ENCODE assay signal across 9 cellular contexts in the genomic region with DNA sequence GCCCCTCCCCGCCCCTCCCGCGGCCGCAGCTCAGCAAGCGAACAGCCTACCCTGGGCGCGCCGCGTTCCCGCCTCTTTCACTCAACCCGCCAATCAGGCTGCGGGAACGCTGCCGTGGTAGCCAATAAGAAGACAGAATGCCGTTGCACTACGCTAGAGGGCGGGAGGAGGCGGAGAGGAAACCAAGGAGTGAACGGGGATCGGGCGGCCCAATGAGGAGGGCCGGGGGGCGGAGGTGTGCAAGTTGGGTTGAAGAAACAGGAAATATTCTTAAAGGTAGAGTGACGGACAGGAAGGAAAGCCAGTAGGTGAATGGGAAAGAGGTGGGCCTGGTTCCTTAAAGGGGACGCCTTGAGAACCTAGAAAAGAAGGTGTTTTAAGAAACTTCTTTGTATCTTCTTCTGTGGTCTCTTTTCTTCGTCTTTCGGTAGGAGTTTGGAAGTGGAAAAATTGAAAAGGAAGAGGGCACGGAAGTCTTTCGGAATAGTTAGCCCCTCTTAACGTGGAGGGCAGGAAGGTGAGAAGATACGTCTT. TPM values are rescaled to one million over a fixed set of nuclear protein-coding genes. Genes with fewer than 3 reads are reported as not detected.
DNase-seq lines count a peak whose midpoint lies in the region; ATAC-seq, FAIRE-seq and TF ChIP-seq lines count a peak whose summit lies in the region.
"Had no signal": no experiment of that assay in that cellular context is flagged by ENCODE, and none has a peak within 500 bp of the region (broad histone marks: within the 10 kb centered on the region; RNA-seq: fewer than 3 reads in every experiment).

No MANE protein-coding gene starts in this region.

- no peak overlapping the region for H3K27ac Mint-ChIP-seq in chondrocyte (ENCODE audit: unreplicated experiment)

- H3K4me3 Mint-ChIP-seq in chondrocyte (ENCODE audit: unreplicated experiment): no peak overlapping the region

- TF ChIP-seq CTCF in AG09319 (IDR thresholded peaks at IDR 0.05; ENCODE audit: low read depth, low read length): no peak; the same call in 1 of the 2 replicates
- TF ChIP-seq CTCF in chondrocyte (IDR thresholded peaks at IDR 0.05): peak; percentile 57
- no peak for TF ChIP-seq CTCF in keratinocyte (optimal IDR thresholded peaks at IDR 0.05 in 1 of 3, IDR thresholded peaks at IDR 0.05 in 1 of 3, conservative IDR thresholded peaks at IDR 0.05 in 1 of 3; ENCODE audit: extremely low read depth in 1 of 3, insufficient read depth in 2 of 3, low read length in 3 of 3)

- H3K9me3 ChIP-seq in keratinocyte (ENCODE audit: control insufficient read depth, low read depth, low read length): no peaks in the 10 kb centered on the region

- peak overlapping the region; percentile 100 for H2AFZ ChIP-seq in keratinocyte (ENCODE audit: control insufficient read depth, low read length)

- no peaks in the 10 kb centered on the region for H3K9me1 ChIP-seq in keratinocyte (ENCODE audit: control insufficient read depth, extremely low read depth, insufficient read depth, low read length)

- no peaks in the 10 kb centered on the region for H3K9me3 Mint-ChIP-seq in chondrocyte (ENCODE audit: low read depth)
- H3K9me3 Mint-ChIP-seq: IgD-negative memory B cell had no signal

- dilution Hi-C loops in keratinocyte (cut with MboI; ENCODE audit: extremely low pct_ligation_motif_present, low sequenced_read_pairs): no loop called here

- peak overlapping the region; percentile 85 to 98 (median 92) for H3K4me3 ChIP-seq in keratinocyte (ENCODE audit: control insufficient read depth in 2 of 3, extremely low read depth in 1 of 3, insufficient read depth in 2 of 3, low read depth in 1 of 3, low read length in 3 of 3)

- peaks cover 19% of the 10 kb centered on the region for H3K79me2 ChIP-seq in keratinocyte (ENCODE audit: control insufficient read depth, insufficient read depth, low read length)

- FAIRE-seq in keratinocyte (lab: Jason Lieb, UNC): peak; percentile 91

- H3K27me3 ChIP-seq in keratinocyte (ENCODE audit: control insufficient read depth, extremely low read depth, insufficient read depth, low read length): no peaks in the 10 kb centered on the region

- H4K20me1 ChIP-seq in keratinocyte (ENCODE audit: control insufficient read depth, extremely low read depth, insufficient read depth, low read length): no peaks in the 10 kb centered on the region

- ATAC-seq in GM19035 (IDR thresholded peaks at IDR 0.05; ENCODE audit: unreplicated experiment) (peak; percentile 94), HG03342 (IDR thresholded peaks at IDR 0.05; ENCODE audit: unreplicated experiment) (peak; percentile 94)

- H3K36me3 ChIP-seq in keratinocyte (ENCODE audit: control insufficient read depth in 2 of 2, extremely low read depth in 1 of 2, insufficient read depth in 2 of 2, low read length in 2 of 2): no peaks in the 10 kb centered on the region

- peaks cover 25% of the 10 kb centered on the region for H3K4me1 Mint-ChIP-seq in chondrocyte (ENCODE audit: low read depth)

- DNase-seq in AG09319 (ENCODE audit: extremely low read depth, low read depth) (peak; percentile 99), NCI-H345 treated with DMSO at 0.1 percent for 48 hours (lab: John Stamatoyannopoulos, UW; ENCODE audit: unreplicated experiment) (peak; percentile 89), chondrocyte (ENCODE audit: low spot score) (peak; percentile 99), keratinocyte (ENCODE audit: low read depth, low spot score) (peak; percentile 90)
- DNase-seq in activated CD4-positive, CD25-positive, alpha-beta regulatory T cell treated with anti-CD3 and anti-CD28 coated beads, Interleukin-2, amount 50 U/mL, for 72 hours: peak; percentile 98
- DNase-seq in stimulated activated CD4-positive, alpha-beta T cell treated with anti-CD3 and anti-CD28 coated beads, Interleukin-12 subunit alpha, Interleukin-12 subunit beta, amount 100 ng/mL, for 48 hours (ENCODE audit: low read depth in 2 of 3, low spot score in 1 of 3): peak; percentile 96 to 98 (median 97)

- no peaks in the 10 kb centered on the region for H3K27me3 Mint-ChIP-seq in chondrocyte (ENCODE audit: low read depth)
- H3K27me3 Mint-ChIP-seq: IgD-negative memory B cell had no signal

- H3K36me3 Mint-ChIP-seq in chondrocyte (ENCODE audit: low read depth): peaks cover 1% of the 10 kb centered on the region
- H3K36me3 Mint-ChIP-seq: IgD-negative memory B cell had no signal

- peaks cover 13% of the 10 kb centered on the region for H3K4me1 ChIP-seq in keratinocyte (ENCODE audit: control insufficient read depth, extremely low read depth, insufficient read depth, low read length)

- H3K27ac ChIP-seq in keratinocyte (ENCODE audit: control insufficient read depth, insufficient read depth, low read length): peak overlapping the region; percentile 76

- peak overlapping the region; percentile 99 for H3K4me2 ChIP-seq in keratinocyte (ENCODE audit: control insufficient read depth, extremely low read depth, insufficient read depth, low read depth, low read length)

- H3K9ac ChIP-seq in keratinocyte (ENCODE audit: control insufficient read depth, extremely low read depth, insufficient read depth, low read length): peak overlapping the region; percentile 88

RNA-seq across cellular contexts. Expression of a gene that starts 0.3 kb away (rescaled TPM):
- 8.6 to 12.5 TPM (median 9.0 TPM) in 3 replicates for total RNA-seq in chondrocyte
- polyA plus RNA-seq in keratinocyte: 8.2 to 10.6 TPM (median 8.8 TPM) in 3 replicates
- polyA plus RNA-seq in keratinocyte (2011; ENCODE audit: low read depth): 9.7 TPM
- 4.6 and 9.8 TPM in 2 replicates for polyA plus RNA-seq in keratinocyte (2011; cell fraction: cytosol; rRNA removed)
- 9.9 and 12.7 TPM in 2 replicates for polyA plus RNA-seq in keratinocyte (2011; cell fraction: nucleus; rRNA removed)
- polyA plus RNA-seq in keratinocyte (2012; ENCODE audit: low replicate concordance): 3.9 and 4.4 TPM in 2 replicates
- polyA minus RNA-seq in keratinocyte: 10.5 to 26.8 TPM (median 20.9 TPM) in 3 replicates
- polyA minus RNA-seq in keratinocyte (2011; cell fraction: cytosol; rRNA and poly(A)+ RNA removed): 9.8 TPM
- polyA minus RNA-seq in keratinocyte (2011; cell fraction: nucleus; rRNA and poly(A)+ RNA removed): 10.0 and 20.5 TPM in 2 replicates

RNA-seq across cellular contexts. Expression of a gene that starts 49.3 kb away (rescaled TPM):
- 71.8 to 74.7 TPM (median 72.8 TPM) in 3 replicates for total RNA-seq in chondrocyte
- polyA plus RNA-seq in keratinocyte: 64.3 to 128 TPM (median 125 TPM) in 3 replicates
- 127 TPM for polyA plus RNA-seq in keratinocyte (2011; ENCODE audit: low read depth)
- polyA plus RNA-seq in keratinocyte (2011; cell fraction: cytosol; rRNA removed): 68.7 and 155 TPM in 2 replicates
- 58.5 and 70.3 TPM in 2 replicates for polyA plus RNA-seq in keratinocyte (2011; cell fraction: nucleus; rRNA removed)
- polyA plus RNA-seq in keratinocyte (2012; ENCODE audit: low replicate concordance): 134 and 161 TPM in 2 replicates
- 22.0 to 103 TPM (median 49.3 TPM) in 3 replicates for polyA minus RNA-seq in keratinocyte
- 207 TPM for polyA minus RNA-seq in keratinocyte (2011; cell fraction: cytosol; rRNA and poly(A)+ RNA removed)
- polyA minus RNA-seq in keratinocyte (2011; cell fraction: nucleus; rRNA and poly(A)+ RNA removed): 29.5 and 55.6 TPM in 2 replicates

RNA-seq across cellular contexts. Expression of a gene that starts 50.1 kb away (rescaled TPM):
- total RNA-seq in chondrocyte: 63.1 to 85.7 TPM (median 65.4 TPM) in 3 replicates
- polyA plus RNA-seq in keratinocyte: 26.9 to 35.8 TPM (median 30.6 TPM) in 3 replicates
- polyA plus RNA-seq in keratinocyte (2011; ENCODE audit: low read depth): 23.7 TPM
- 15.5 and 30.6 TPM in 2 replicates for polyA plus RNA-seq in keratinocyte (2011; cell fraction: cytosol; rRNA removed)
- polyA plus RNA-seq in keratinocyte (2011; cell fraction: nucleus; rRNA removed): 25.2 and 29.9 TPM in 2 replicates
- 21.1 and 26.0 TPM in 2 replicates for polyA plus RNA-seq in keratinocyte (2012; ENCODE audit: low replicate concordance)
- polyA minus RNA-seq in keratinocyte: 18.0 to 68.7 TPM (median 61.0 TPM) in 3 replicates
- polyA minus RNA-seq in keratinocyte (2011; cell fraction: cytosol; rRNA and poly(A)+ RNA removed): 29.5 TPM
- polyA minus RNA-seq in keratinocyte (2011; cell fraction: nucleus; rRNA and poly(A)+ RNA removed): 24.4 and 41.3 TPM in 2 replicates

Comparison
In these comparisons a context has a peak if more than half of its experiments do, and no peak if none do; other contexts are left out.
1. Peak in every context shown above with its lines: DNase-seq, ATAC-seq, H3K4me3 ChIP-seq and H3K27ac ChIP-seq.